Comparison of ENCODE assay signal across 33 cellular contexts in the genomic region with DNA sequence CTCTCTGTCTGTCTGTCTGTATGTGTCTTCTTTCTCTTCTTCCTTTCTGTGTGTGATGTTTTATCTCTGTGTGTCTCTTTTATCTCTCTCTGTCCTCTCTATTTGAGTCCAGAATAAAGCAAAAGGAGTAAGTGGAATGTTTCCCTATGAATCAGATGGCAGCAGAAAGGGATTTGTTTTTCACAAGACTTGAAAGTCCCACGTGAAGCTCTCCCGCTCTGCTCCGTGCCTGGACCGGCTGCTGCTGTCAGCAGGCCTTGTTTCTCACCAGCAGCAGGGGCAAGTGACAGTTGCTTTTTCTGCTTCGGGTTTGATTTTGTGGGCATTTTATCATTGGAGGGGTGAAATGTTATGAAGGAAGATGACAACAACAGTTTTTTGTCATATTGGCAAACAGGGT.
A peak's percentile ranks its signal among the peaks of the same experiment; 100 is the strongest.
DNase-seq lines count a peak whose midpoint lies in the region; ATAC-seq and TF ChIP-seq lines count a peak whose summit lies in the region.
"Had no signal": no experiment of that assay in that cellular context is flagged by ENCODE, and none has a peak within 500 bp of the region (broad histone marks: within the 10 kb centered on the region; RNA-seq: fewer than 3 reads in every experiment).

No MANE protein-coding gene starts in this region.

- H3K27me3 Mint-ChIP-seq in endothelial cell (ENCODE audit: unreplicated experiment) = peaks cover 5% of the 10 kb centered on the region
- H3K27me3 Mint-ChIP-seq: activated CD4-positive, alpha-beta memory T cell treated with anti-CD3 and anti-CD28 coated beads for 36 hours; activated naive CD4-positive, alpha-beta T cell treated with anti-CD3 and anti-CD28 coated beads, Interleukin-2, amount 10 ng/mL, durations not matched to agents 7 days and 5 days; central memory CD8-positive, alpha-beta T cell; natural killer cell treated with Interleukin-12 subunit alpha and Interleukin-12 subunit beta and Interleukin-15 and Interleukin-18, amount 100 ng/mL, for 72 hours; stimulated activated memory B cell treated with anti-CD40 and anti-IgM and Interleukin-4, amounts not matched to agents 10 μg/mL and 1 μg/mL and 100 μg/mL, for 72 hours had no signal

- no peaks in the 10 kb centered on the region for H3K9me3 Mint-ChIP-seq in endothelial cell (ENCODE audit: unreplicated experiment)

- no TSS peak for BruUV-seq in A673 (replicated peaks; lab: Mats Ljungman, UMichigan)

- H3K4me3 ChIP-seq in left ventricle myocardium inferior (no peak overlapping the region), dorsolateral prefrontal cortex (peak overlapping the region in 37 of 59 donors; percentile 2 to 57 (median 30)), A673 (ENCODE audit: low read depth, low read length, poor library complexity, severe bottlenecking) (no peak overlapping the region)
- H3K4me3 ChIP-seq: left lung, suprapubic skin had no signal

- DNase-seq in Right ventricle myocardium inferior (ENCODE audit: missing footprints) = no peak
- no peak for DNase-seq in left ventricle myocardium inferior
- DNase-seq in dorsolateral prefrontal cortex = no peak
- DNase-seq in midbrain (lab: John Stamatoyannopoulos, UW) = peak; percentile 50
- DNase-seq in superior temporal gyrus (ENCODE audit: extremely low spot score) = peak; percentile 60
- no peak for DNase-seq in A673 (ENCODE audit: low spot score)
- DNase-seq in endothelial cell (ENCODE audit: low spot score) = no peak
- DNase-seq: activated CD4-positive, alpha-beta memory T cell treated with anti-CD3 and anti-CD28 coated beads for 36 hours; activated CD8-positive, alpha-beta memory T cell treated with anti-CD3 and anti-CD28 coated beads, Interleukin-2, amount 50 U/mL, for 4 hours; activated naive CD4-positive, alpha-beta T cell treated with anti-CD3 and anti-CD28 coated beads, Interleukin-2, amount 10 ng/mL, durations not matched to agents 7 days and 5 days; AML-193; amniotic stem cell; CD8-positive, alpha-beta T cell; foreskin keratinocyte; GOT3; hippocampal formation; immature natural killer cell; MV-4-11; RPMI8226; stimulated activated CD4-positive, alpha-beta T cell treated with anti-CD3 and anti-CD28 coated beads, Interleukin-4, amount 100 ng/mL, for 4 hours; T-helper 1 cell had no signal

- no peak overlapping the region for H3K4me3 Mint-ChIP-seq in endothelial cell (ENCODE audit: unreplicated experiment)
- H3K4me3 Mint-ChIP-seq: activated CD4-positive, alpha-beta memory T cell treated with anti-CD3 and anti-CD28 coated beads for 36 hours; activated naive CD4-positive, alpha-beta T cell treated with anti-CD3 and anti-CD28 coated beads, Interleukin-2, amount 10 ng/mL, durations not matched to agents 7 days and 5 days; activated T-helper 1 cell treated with anti-CD3 and anti-CD28 coated beads, Interleukin-12 subunit alpha, Interleukin-12 subunit beta, Interleukin-2, Interleukin-4 antibody, amounts not matched to agents 30 ng/mL and 10 ng/mL and 1 ng/mL, durations not matched to agents 14 hours and 24 hours and 36 hours; CD8-positive, alpha-beta T cell; central memory CD8-positive, alpha-beta T cell; immature natural killer cell; natural killer cell treated with Interleukin-12 subunit alpha and Interleukin-12 subunit beta and Interleukin-15 and Interleukin-18, amount 100 ng/mL, for 72 hours; stimulated activated memory B cell treated with anti-CD40 and anti-IgM and Interleukin-4, amounts not matched to agents 10 μg/mL and 1 μg/mL and 100 μg/mL, for 72 hours had no signal

- H3K4me1 ChIP-seq in left ventricle myocardium inferior (no peaks in the 10 kb centered on the region), A673 (ENCODE audit: insufficient read depth, low read length, poor library complexity, severe bottlenecking) (no peaks in the 10 kb centered on the region)
- H3K4me1 ChIP-seq: foreskin keratinocyte, left lung, suprapubic skin had no signal

- intact Hi-C loops in Right ventricle myocardium inferior (cut with DNase I) = no loop called here
- intact Hi-C loops in left ventricle myocardium inferior (cut with micrococcal nuclease) = no loop called here
- intact Hi-C loops in dorsolateral prefrontal cortex (cut with DNase I) = no loop called here
- intact Hi-C loops in A673 (cut with micrococcal nuclease; ENCODE audit: unreplicated experiment) = no loop called here

- H3K36me3 ChIP-seq in left ventricle myocardium inferior = no peaks in the 10 kb centered on the region
- H3K36me3 ChIP-seq in A673 (ENCODE audit: insufficient read depth, low read length, poor library complexity, severe bottlenecking) = no peaks in the 10 kb centered on the region
- H3K36me3 ChIP-seq: left lung, suprapubic skin had no signal

- no peak overlapping the region for H3K27ac ChIP-seq in left ventricle myocardium inferior (replicated peaks)
- peak overlapping the region in 29 of 59 donors; percentile 7 to 75 (median 40) for H3K27ac ChIP-seq in dorsolateral prefrontal cortex
- H3K27ac ChIP-seq in A673 (ENCODE audit: low read depth, low read length, poor library complexity, severe bottlenecking) = no peak overlapping the region
- H3K27ac ChIP-seq: 22Rv1, epithelial cell of prostate, foreskin keratinocyte, HL-60, left lung, suprapubic skin had no signal

- H3K27me3 ChIP-seq in left ventricle myocardium inferior (ENCODE audit: low read depth) (no peaks in the 10 kb centered on the region), dorsolateral prefrontal cortex (no peaks in the 10 kb centered on the region), A673 (replicated peaks; ENCODE audit: insufficient read depth, low read depth, low read length, poor library complexity) (no peaks in the 10 kb centered on the region)
- H3K27me3 ChIP-seq: foreskin keratinocyte, left lung, suprapubic skin had no signal

- H3K9me3 ChIP-seq in left ventricle myocardium inferior (replicated peaks) (peaks cover 31% of the 10 kb centered on the region), A673 (ENCODE audit: low read depth, low read length, poor library complexity, severe bottlenecking) (peaks cover 11% of the 10 kb centered on the region)

- peaks cover 2% of the 10 kb centered on the region for H3K4me1 Mint-ChIP-seq in endothelial cell (ENCODE audit: unreplicated experiment)
- H3K4me1 Mint-ChIP-seq: activated naive CD4-positive, alpha-beta T cell treated with anti-CD3 and anti-CD28 coated beads, Interleukin-2, amount 10 ng/mL, durations not matched to agents 7 days and 5 days; central memory CD8-positive, alpha-beta T cell; immature natural killer cell; stimulated activated memory B cell treated with anti-CD40 and anti-IgM and Interleukin-4, amounts not matched to agents 10 μg/mL and 1 μg/mL and 100 μg/mL, for 72 hours had no signal

- CTCF ChIA-PET in A673 (lab: Charles Lee) = no interaction called here

- no peak overlapping the region for H3K27ac Mint-ChIP-seq in endothelial cell (ENCODE audit: unreplicated experiment)
- H3K27ac Mint-ChIP-seq: activated CD4-positive, alpha-beta memory T cell treated with anti-CD3 and anti-CD28 coated beads for 36 hours; activated naive CD4-positive, alpha-beta T cell treated with anti-CD3 and anti-CD28 coated beads, Interleukin-2, amount 10 ng/mL, durations not matched to agents 7 days and 5 days; activated T-helper 1 cell treated with anti-CD3 and anti-CD28 coated beads, Interleukin-12 subunit alpha, Interleukin-12 subunit beta, Interleukin-2, Interleukin-4 antibody, amounts not matched to agents 30 ng/mL and 10 ng/mL and 1 ng/mL, durations not matched to agents 14 hours and 24 hours and 36 hours; CD8-positive, alpha-beta T cell; immature natural killer cell; natural killer cell treated with Interleukin-12 subunit alpha and Interleukin-12 subunit beta and Interleukin-15 and Interleukin-18, amount 100 ng/mL, for 72 hours; stimulated activated memory B cell treated with anti-CD40 and anti-IgM and Interleukin-4, amounts not matched to agents 10 μg/mL and 1 μg/mL and 100 μg/mL, for 72 hours had no signal

- no peak for TF ChIP-seq CTCF in left ventricle myocardium inferior (IDR thresholded peaks at IDR 0.05; ENCODE audit: borderline replicate concordance)
- TF ChIP-seq CTCF in dorsolateral prefrontal cortex (IDR thresholded peaks at IDR 0.05 in 54 of 56, conservative IDR thresholded peaks at IDR 0.05 in 2 of 56; ENCODE audit: low read depth in 1 of 56, partially characterized antibody in 56 of 56) = no peak
- TF ChIP-seq CTCF in A673 (conservative IDR thresholded peaks at IDR 0.05; ENCODE audit: low read depth, low read length) = no peak
- no peak for TF ChIP-seq CTCF in endothelial cell (IDR thresholded peaks at IDR 0.05; ENCODE audit: unreplicated experiment)

- POLR2A ChIA-PET in A673 (lab: Charles Lee; ENCODE audit: low non-redundant PET) = no interaction called here

- ATAC-seq in Right ventricle myocardium inferior (peak; percentile 39), HG03342 (IDR thresholded peaks at IDR 0.05; ENCODE audit: unreplicated experiment) (no peak)
- ATAC-seq: activated CD4-positive, CD25-positive, alpha-beta regulatory T cell treated with anti-CD3 and anti-CD28 coated beads, Interleukin-2, amount 50 U/mL, for 24 hours; CD8-positive, alpha-beta T cell; foreskin keratinocyte; left lung; natural killer cell treated with Interleukin-12 subunit alpha and Interleukin-12 subunit beta and Interleukin-15 and Interleukin-18, amount 100 ng/mL, for 72 hours; right cardiac atrium; stimulated activated memory B cell treated with anti-CD40 and anti-IgM and Interleukin-4, amounts not matched to agents 10 μg/mL and 1 μg/mL and 100 μg/mL, for 72 hours had no signal

- H3K36me3 Mint-ChIP-seq in endothelial cell (ENCODE audit: low read depth, unreplicated experiment) = no peaks in the 10 kb centered on the region
- H3K36me3 Mint-ChIP-seq: activated CD4-positive, alpha-beta memory T cell treated with anti-CD3 and anti-CD28 coated beads for 36 hours; activated naive CD4-positive, alpha-beta T cell treated with anti-CD3 and anti-CD28 coated beads, Interleukin-2, amount 10 ng/mL, durations not matched to agents 7 days and 5 days; CD8-positive, alpha-beta T cell; immature natural killer cell; stimulated activated memory B cell treated with anti-CD40 and anti-IgM and Interleukin-4, amounts not matched to agents 10 μg/mL and 1 μg/mL and 100 μg/mL, for 72 hours had no signal

Comparison
In these comparisons a context has a peak if more than half of its experiments do, and no peak if none do; other contexts are left out.
1. DNase-seq: peak in midbrain (single experiment) and superior temporal gyrus (single experiment); none in Right ventricle myocardium inferior (single experiment), left ventricle myocardium inferior (single experiment), dorsolateral prefrontal cortex (0 of 10), A673 (single experiment) and endothelial cell (single experiment).
2. H3K4me3 ChIP-seq: peak in dorsolateral prefrontal cortex (37 of 59); none in left ventricle myocardium inferior (single experiment) and A673 (single experiment).